Comparison of ENCODE assay signal across 1 cellular context in genomic region chr19:508204-509150, GRCh38.
TF ChIP-seq lines count a peak whose summit lies in the region.

No MANE protein-coding gene starts in this region.

TF ChIP-seq in endothelial cell of umbilical vein, 7 proteins besides CTCF, POLR2A, EP300 and RAD21:
- TF ChIP-seq POLR2AphosphoS5 (IDR thresholded peaks at IDR 0.05; ENCODE audit: insufficient read depth, low read depth, low read length), result no peak
- TF ChIP-seq MYC (IDR thresholded peaks at IDR 0.05; ENCODE audit: low read depth, low read length), result no peak
- no peak for TF ChIP-seq GATA2 (IDR thresholded peaks at IDR 0.05; ENCODE audit: insufficient read depth, insufficient read length, low read depth, low read length)
- TF ChIP-seq EZH2 (IDR thresholded peaks at IDR 0.05; ENCODE audit: borderline replicate concordance, low read depth, low read length, severe bottlenecking), result no peak
- no peak for TF ChIP-seq FOS (IDR thresholded peaks at IDR 0.05; ENCODE audit: borderline replicate concordance, insufficient read depth, low read length)
- TF ChIP-seq JUN (IDR thresholded peaks at IDR 0.05; ENCODE audit: borderline replicate concordance, insufficient read depth, insufficient read length, low read depth), result no peak
- TF ChIP-seq MAX (IDR thresholded peaks at IDR 0.05; ENCODE audit: insufficient read depth, insufficient read length), result no peak
